11 cellular contexts compared by ENCODE assay signal in the genomic region with DNA sequence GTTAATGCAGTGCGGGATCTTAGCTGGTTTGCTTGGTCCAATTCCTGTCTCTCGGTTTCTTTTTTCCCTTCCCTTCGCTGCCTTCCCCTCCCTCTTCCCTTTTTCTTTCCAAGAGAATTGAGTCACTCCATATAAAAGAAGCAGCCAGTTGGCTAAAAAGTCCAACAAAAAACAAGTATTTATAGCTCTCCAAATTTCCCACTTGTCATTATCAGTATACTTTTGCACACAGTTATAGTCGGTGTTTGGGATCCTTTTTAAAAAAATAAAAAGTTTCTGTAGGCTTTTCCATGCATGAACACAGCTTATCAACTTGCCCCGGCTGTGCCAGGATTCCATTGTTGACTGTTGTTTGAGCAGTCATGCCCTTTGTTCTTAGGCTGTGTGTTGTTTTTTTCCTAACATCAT. TPM values are rescaled to one million over a fixed set of nuclear protein-coding genes. Genes with fewer than 3 reads are reported as not detected.
DNase-seq lines count a peak whose midpoint lies in the region; ATAC-seq, FAIRE-seq and TF ChIP-seq lines count a peak whose summit lies in the region.
"Had no signal": no experiment of that assay in that cellular context is flagged by ENCODE, and none has a peak within 500 bp of the region (broad histone marks: within the 10 kb centered on the region; RNA-seq: fewer than 3 reads in every experiment).

No MANE protein-coding gene starts in this region.

- peak overlapping the region in 1 of 4 donors; percentile 19 for H3K4me3 Mint-ChIP-seq in IgD-negative memory B cell

- 29% methylated on average over 5 of the region's 5 CpGs for WGBS in right lobe of liver (ENCODE audit: insufficient coverage, low coverage, low lambda C conversion rate, missing lambda C conversion rate)

- H3K4me3 ChIP-seq in colonic mucosa (no peak overlapping the region), right lobe of liver (no peak overlapping the region), stomach smooth muscle (ENCODE audit: low read length in 2 of 2) (no peak overlapping the region)

- H3K27ac ChIP-seq in colonic mucosa (peak overlapping the region; percentile 14), right lobe of liver (peak overlapping the region; percentile 58 to 82 (median 66)), stomach smooth muscle (ENCODE audit: low read length) (no peak overlapping the region)

- no peaks in the 10 kb centered on the region for H3K36me3 ChIP-seq in colonic mucosa
- peaks cover 0 to 10% (median 3%) of the 10 kb centered on the region in 4 donors for H3K36me3 ChIP-seq in right lobe of liver
- H3K36me3 ChIP-seq in stomach smooth muscle (ENCODE audit: control insufficient read depth in 2 of 2, insufficient read depth in 2 of 2, low read length in 2 of 2), result peaks cover 0 to 3% of the 10 kb centered on the region in 2 donors

- TF ChIP-seq CTCF in colonic mucosa (IDR thresholded peaks at IDR 0.05) (no peak), right lobe of liver (IDR thresholded peaks at IDR 0.05) (no peak)

- no peak for TF ChIP-seq POLR2A in right lobe of liver (IDR thresholded peaks at IDR 0.05)

- H3K9me3 ChIP-seq in colonic mucosa, result no peaks in the 10 kb centered on the region
- H3K9me3 ChIP-seq in right lobe of liver, result no peaks in the 10 kb centered on the region
- H3K9me3 ChIP-seq in stomach smooth muscle (ENCODE audit: control insufficient read depth in 2 of 2, low read length in 2 of 2), result no peaks in the 10 kb centered on the region

- H3K27me3 ChIP-seq in colonic mucosa (no peaks in the 10 kb centered on the region), right lobe of liver (no peaks in the 10 kb centered on the region), stomach smooth muscle (ENCODE audit: control insufficient read depth in 1 of 2, insufficient read depth in 2 of 2, low read length in 2 of 2) (no peaks in the 10 kb centered on the region)

- peaks cover 28 to 43% (median 32%) of the 10 kb centered on the region in 3 donors for H3K4me1 Mint-ChIP-seq in IgD-negative memory B cell

- intact Hi-C loops in colonic mucosa (cut with DNase I), result no loop called here
- intact Hi-C loops in right lobe of liver (cut with DNase I), result loop anchor here in 1 of 2 donors (10.0 kb wide), 1 partner anchor 54 kb away; a partner anchor contains a TSS

- H3K4me1 ChIP-seq in colonic mucosa (peaks cover 6% of the 10 kb centered on the region), right lobe of liver (peaks cover 0 to 20% (median 8%) of the 10 kb centered on the region in 4 donors), stomach smooth muscle (ENCODE audit: control insufficient read depth, insufficient read depth, low read length) (peaks cover 12% of the 10 kb centered on the region)

- H3K27me3 Mint-ChIP-seq in IgD-negative memory B cell, result no peaks in the 10 kb centered on the region

- ATAC-seq in right lobe of liver (peak; percentile 64 to 81 (median 77)), GM21367 (IDR thresholded peaks at IDR 0.05; ENCODE audit: unreplicated experiment) (no peak), HG02970 (IDR thresholded peaks at IDR 0.05; ENCODE audit: low FRiP score, unreplicated experiment) (no peak)

- H3K27ac Mint-ChIP-seq in IgD-negative memory B cell, result peak overlapping the region; percentile 65 to 92 (median 88)

- DNase-seq in colonic mucosa (no peak), right lobe of liver (peak in 1 of 3 donors; percentile 30), NCI-H2227 treated with DMSO at 0.1 percent for 48 hours (lab: John Stamatoyannopoulos, UW) (no peak), urothelium cell line (ENCODE audit: low spot score) (no peak)
- DNase-seq: GDM1 had no signal

- peaks cover 3% of the 10 kb centered on the region for H3K36me3 Mint-ChIP-seq in IgD-negative memory B cell

- no peak overlapping the region for H3K9ac ChIP-seq in colonic mucosa (ENCODE audit: low read depth in 2 of 2, low read length in 2 of 2)
- peak overlapping the region; percentile 19 to 47 for H3K9ac ChIP-seq in stomach smooth muscle (ENCODE audit: low read length in 2 of 2)

- FAIRE-seq in urothelium cell line (lab: Jason Lieb, UNC), result no peak
- FAIRE-seq: bronchial epithelial cell had no signal

- no peaks in the 10 kb centered on the region for H3K9me3 Mint-ChIP-seq in IgD-negative memory B cell

RNA-seq across cellular contexts. Expression of a gene that starts 24.9 kb away (rescaled TPM):
- polyA plus RNA-seq in IgD-negative memory B cell, result 75.9 TPM
- total RNA-seq in colonic mucosa (10 to 100 TPM; 46.8 to 55.7 TPM), right lobe of liver (10 to 100 TPM; 39.7 to 74.7 (median 55.4) TPM)

RNA-seq across cellular contexts. Expression of a gene that starts 26.6 kb away (rescaled TPM):
- 45.3 TPM for polyA plus RNA-seq in IgD-negative memory B cell
- 10 to 100 TPM; 25.8 to 40.2 TPM for total RNA-seq in colonic mucosa
- 10 to 100 TPM; 19.9 to 44.0 (median 35.5) TPM for total RNA-seq in right lobe of liver

RNA-seq across cellular contexts. Expression of a gene that starts 37.5 kb away (rescaled TPM):
- polyA plus RNA-seq in IgD-negative memory B cell, result 28.5 TPM
- total RNA-seq in colonic mucosa, result 10 to 100 TPM; 13.1 to 18.4 TPM
- total RNA-seq in right lobe of liver, result 10 to 100 TPM; 15.7 to 23.2 (median 18.4) TPM

RNA-seq across cellular contexts. Expression of a gene that starts 55.1 kb away (rescaled TPM):
- polyA plus RNA-seq in IgD-negative memory B cell, result 0.05 TPM
- total RNA-seq in colonic mucosa, result under 1 TPM in 1 of 2 donors, not detected in 1; 0.08 TPM
- total RNA-seq in right lobe of liver, result under 1 TPM in 5 of 6 experiments, not detected in 1; 0.06 to 0.24 (median 0.16) TPM
- total RNA-seq: bronchial epithelial cell, kidney epithelial cell had no signal

Comparison
In these comparisons a context has a peak if more than half of its experiments do, and no peak if none do; other contexts are left out.
1. H3K9ac ChIP-seq: peak in stomach smooth muscle (2 of 2); none in colonic mucosa (0 of 2).
2. ATAC-seq: peak in right lobe of liver (4 of 4); none in GM21367 (single experiment) and HG02970 (single experiment).